In the genomic region with DNA sequence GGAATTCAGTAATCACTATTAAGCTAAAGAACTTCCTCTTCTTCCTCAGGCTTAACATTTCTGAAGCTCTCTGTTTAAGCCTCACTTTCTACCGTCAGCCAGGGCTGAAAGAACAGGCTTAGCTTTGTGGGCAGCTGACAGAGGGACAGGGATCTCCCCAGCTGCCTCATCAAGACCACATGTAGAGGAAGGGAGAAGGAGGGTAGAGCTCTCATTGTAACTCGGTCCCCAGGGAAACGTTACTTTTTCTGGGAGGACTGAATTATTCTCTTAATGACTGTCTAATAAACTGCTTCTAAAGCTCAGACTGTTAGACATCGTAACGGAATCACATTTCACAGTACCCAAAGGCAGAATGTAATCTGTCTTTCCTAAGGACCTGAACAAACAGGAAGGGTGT, we compare ENCODE assay signal across 11 cellular contexts.
DNase-seq lines count a peak whose midpoint lies in the region; ATAC-seq lines count a peak whose summit lies in the region.
"Had no signal": no experiment of that assay in that cellular context is flagged by ENCODE, and none has a peak within 500 bp of the region (broad histone marks: within the 10 kb centered on the region; RNA-seq: fewer than 3 reads in every experiment).

No MANE protein-coding gene starts in this region.

- no peaks in the 10 kb centered on the region for H3K36me3 ChIP-seq in SJCRH30

- H3K9me3 ChIP-seq in SJCRH30 (replicated peaks) = no peaks in the 10 kb centered on the region
- H3K9me3 ChIP-seq: testis had no signal

- DNase-seq in SJCRH30 = peak; percentile 47 to 79
- peak; percentile 71 for DNase-seq in midbrain (lab: John Stamatoyannopoulos, UW)
- DNase-seq in NCI-H2029 (lab: John Stamatoyannopoulos, UW) = no peak
- no peak for DNase-seq in T1000 (lab: John Stamatoyannopoulos, UW)
- no peak for DNase-seq in activated T-cell treated with anti-CD3 and anti-CD28 coated beads, Interleukin-2, amount 50 U/mL, for 48 hours
- DNase-seq: activated CD4-positive, alpha-beta T cell treated with anti-CD3 and anti-CD28 coated beads, Interleukin-2, amount 50 U/mL, for 48 hours; testis had no signal

- H3K4me3 ChIP-seq in SJCRH30 = no peak overlapping the region
- H3K4me3 ChIP-seq: testis had no signal

- ATAC-seq in GM18511 (IDR thresholded peaks at IDR 0.05; ENCODE audit: unreplicated experiment) (peak; percentile 55), HG02763 (IDR thresholded peaks at IDR 0.05; ENCODE audit: unreplicated experiment) (peak; percentile 71), HG03378 (IDR thresholded peaks at IDR 0.05; ENCODE audit: unreplicated experiment) (no peak)

- peaks cover 19% of the 10 kb centered on the region; the same call in 1 of the 2 replicates for H3K27me3 ChIP-seq in SJCRH30
- H3K27me3 ChIP-seq: testis had no signal

- H3K4me1 ChIP-seq in SJCRH30 = no peaks in the 10 kb centered on the region; the same call in 1 of the 2 replicates
- H3K4me1 ChIP-seq: testis had no signal

- no peak overlapping the region for H3K27ac ChIP-seq in SJCRH30
- H3K27ac ChIP-seq: C4-2B, testis had no signal

Comparison
In these comparisons a context has a peak if more than half of its experiments do, and no peak if none do; other contexts are left out.
1. DNase-seq: peak in SJCRH30 (2 of 2) and midbrain (single experiment); none in NCI-H2029 (single experiment), T1000 (single experiment) and activated T-cell treated with anti-CD3 and anti-CD28 coated beads, Interleukin-2, amount 50 U/mL, for 48 hours (0 of 2).